ENCODE assay signal across 17 cellular contexts in the genomic region with DNA sequence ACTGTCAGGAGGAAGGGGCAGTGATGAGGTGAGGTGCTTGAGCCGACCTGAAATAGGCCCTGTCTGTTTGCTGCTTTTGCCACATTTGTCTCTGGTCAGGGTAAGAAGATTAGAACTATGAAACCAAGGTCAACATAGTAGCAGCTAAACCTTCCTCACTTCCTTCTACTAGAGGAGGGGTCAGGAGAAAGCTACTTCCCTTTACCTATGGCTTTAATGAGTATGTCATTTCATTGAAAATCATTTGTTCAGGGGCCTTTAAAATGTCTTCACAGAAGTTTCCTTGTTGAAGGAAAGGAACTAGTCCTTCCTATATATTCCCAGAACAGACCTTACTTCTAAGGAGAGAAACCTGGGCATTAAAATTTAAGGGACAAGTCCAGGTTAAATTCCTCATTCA. TPM values are rescaled to one million over a fixed set of nuclear protein-coding genes. Genes with fewer than 3 reads are reported as not detected.
"Had no signal": no experiment of that assay in that cellular context is flagged by ENCODE, and none has a peak within 500 bp of the region (broad histone marks: within the 10 kb centered on the region; RNA-seq: fewer than 3 reads in every experiment).

No MANE protein-coding gene starts in this region.

- H3K36me3 Mint-ChIP-seq: natural killer cell; stimulated activated effector memory CD8-positive, alpha-beta T cell treated with anti-CD3 and anti-CD28 coated beads, Interleukin-12 subunit alpha, Interleukin-12 subunit beta, amount 100 ng/mL, for 72 hours had no signal

- H3K4me3 ChIP-seq: left lung, sigmoid colon had no signal

- H3K27me3 ChIP-seq: left lung, sigmoid colon had no signal

- DNase-seq: activated CD4-positive, CD25-positive, alpha-beta regulatory T cell treated with anti-CD3 and anti-CD28 coated beads, Interleukin-2, amount 50 U/mL, for 72 hours; activated naive CD4-positive, alpha-beta T cell treated with Interleukin-2 at 50 U/mL for 16 hours; activated T-cell treated with anti-CD3 and anti-CD28 coated beads for 4 hours; anterior cingulate cortex; dermis blood vessel endothelial cell; left lung; natural killer cell; occipital lobe; sigmoid colon; stimulated activated CD4-positive, alpha-beta T cell treated with anti-CD3 and anti-CD28 coated beads, Interleukin-12 subunit alpha, Interleukin-12 subunit beta, amount 100 ng/mL, for 4 hours; stimulated activated CD4-positive, alpha-beta T cell treated with anti-CD3 and anti-CD28 coated beads, Interleukin-2, amount 100 ng/mL, for 24 hours had no signal

- H3K27ac Mint-ChIP-seq: activated T-helper 17 cell treated with anti-CD3 and anti-CD28 coated beads, Interleukin-2, amount 50 U/mL, for 72 hours; natural killer cell; stimulated activated effector memory CD8-positive, alpha-beta T cell treated with anti-CD3 and anti-CD28 coated beads, Interleukin-12 subunit alpha, Interleukin-12 subunit beta, amount 100 ng/mL, for 72 hours had no signal

- H3K27ac ChIP-seq: left lung, sigmoid colon had no signal

- H3K9me3 ChIP-seq: left lung, sigmoid colon had no signal

- H3K4me3 Mint-ChIP-seq: activated T-helper 17 cell treated with anti-CD3 and anti-CD28 coated beads, Interleukin-2, amount 50 U/mL, for 72 hours; natural killer cell; stimulated activated effector memory CD8-positive, alpha-beta T cell treated with anti-CD3 and anti-CD28 coated beads, Interleukin-12 subunit alpha, Interleukin-12 subunit beta, amount 100 ng/mL, for 72 hours had no signal

- ATAC-seq: activated T-helper 17 cell treated with anti-CD3 and anti-CD28 coated beads, Interleukin-2, amount 50 U/mL, for 72 hours; esophagus mucosa; left lung; natural killer cell; stimulated activated effector memory CD8-positive, alpha-beta T cell treated with anti-CD3 and anti-CD28 coated beads, Interleukin-12 subunit alpha, Interleukin-12 subunit beta, amount 100 ng/mL, for 72 hours had no signal

- H3K4me1 Mint-ChIP-seq: activated T-helper 17 cell treated with anti-CD3 and anti-CD28 coated beads, Interleukin-2, amount 50 U/mL, for 72 hours; natural killer cell; stimulated activated effector memory CD8-positive, alpha-beta T cell treated with anti-CD3 and anti-CD28 coated beads, Interleukin-12 subunit alpha, Interleukin-12 subunit beta, amount 100 ng/mL, for 72 hours had no signal

- H3K9me3 Mint-ChIP-seq: activated T-helper 17 cell treated with anti-CD3 and anti-CD28 coated beads, Interleukin-2, amount 50 U/mL, for 72 hours; natural killer cell; stimulated activated effector memory CD8-positive, alpha-beta T cell treated with anti-CD3 and anti-CD28 coated beads, Interleukin-12 subunit alpha, Interleukin-12 subunit beta, amount 100 ng/mL, for 72 hours had no signal

- H3K36me3 ChIP-seq: left lung, sigmoid colon had no signal

- H3K4me1 ChIP-seq: left lung, sigmoid colon had no signal

RNA-seq across cellular contexts. Expression of a gene that starts 19.0 kb away (rescaled TPM):
- total RNA-seq: activated CD8-positive, alpha-beta memory T cell treated with anti-CD3 and anti-CD28 coated beads for 36 hours; activated T-helper 17 cell treated with anti-CD3 and anti-CD28 coated beads, Interleukin-2, amount 50 U/mL, for 72 hours; cerebellum; dermis blood vessel endothelial cell; esophagus mucosa; left lung; mucosa of gallbladder; natural killer cell; occipital lobe; sigmoid colon had no signal
